ENCODE assay signal across 20 cellular contexts in genomic region chr1:244413736-244414135, GRCh38. TPM values are rescaled to one million over a fixed set of nuclear protein-coding genes. Genes with fewer than 3 reads are reported as not detected.
DNase-seq lines count a peak whose midpoint lies in the region; ATAC-seq and TF ChIP-seq lines count a peak whose summit lies in the region.
"Had no signal": no experiment of that assay in that cellular context is flagged by ENCODE, and none has a peak within 500 bp of the region (broad histone marks: within the 10 kb centered on the region; RNA-seq: fewer than 3 reads in every experiment).

No MANE protein-coding gene starts in this region.

- H3K4me1 ChIP-seq in neutrophil (ENCODE audit: control insufficient read depth in 1 of 2, insufficient read depth in 1 of 2, low read depth in 1 of 2, low read length in 1 of 2), result peaks cover 19 to 22% of the 10 kb centered on the region in 2 experiments

- DNase-seq in activated naive CD4-positive, alpha-beta T cell treated with anti-CD3 and anti-CD28 coated beads for 36 hours, result no peak
- no peak for DNase-seq in SHP77 treated with DMSO at 0.1 percent for 48 hours (lab: John Stamatoyannopoulos, UW)
- no peak for DNase-seq in amniotic stem cell (lab: John Stamatoyannopoulos, UW)
- DNase-seq: ACHN; CD4-positive, CD25-positive, alpha-beta regulatory T cell; DMS53; GOT3; NCI-H1417 treated with DMSO at 0.1 percent for 48 hours; NCI-H1930; NCI-H2171; NCI-H446; NCI-H69; NK-92 treated with Interleukin-12 subunit alpha and Interleukin-12 subunit beta, amount 100 ng/mL, for 24 hours had no signal

- no peaks in the 10 kb centered on the region for H3K9me3 ChIP-seq in neutrophil

- peak overlapping the region; percentile 43 for H3K27ac Mint-ChIP-seq in activated naive CD4-positive, alpha-beta T cell treated with anti-CD3 and anti-CD28 coated beads, Interleukin-2, amount 50 U/mL, for 24 hours
- no peak overlapping the region for H3K27ac Mint-ChIP-seq in activated naive CD4-positive, alpha-beta T cell treated with anti-CD3 and anti-CD28 coated beads for 36 hours
- peak overlapping the region; percentile 83 for H3K27ac Mint-ChIP-seq in activated T-helper 17 cell treated with anti-CD3 and anti-CD28 coated beads, Interleukin-2, amount 50 U/mL, for 72 hours
- H3K27ac Mint-ChIP-seq: B cell had no signal

- peaks cover 5% of the 10 kb centered on the region for H3K4me1 Mint-ChIP-seq in activated naive CD4-positive, alpha-beta T cell treated with anti-CD3 and anti-CD28 coated beads, Interleukin-2, amount 50 U/mL, for 24 hours
- peaks cover 4% of the 10 kb centered on the region for H3K4me1 Mint-ChIP-seq in activated naive CD4-positive, alpha-beta T cell treated with anti-CD3 and anti-CD28 coated beads for 36 hours (ENCODE audit: low read depth)
- peaks cover 15% of the 10 kb centered on the region for H3K4me1 Mint-ChIP-seq in activated T-helper 17 cell treated with anti-CD3 and anti-CD28 coated beads, Interleukin-2, amount 50 U/mL, for 72 hours
- H3K4me1 Mint-ChIP-seq: B cell had no signal

- H3K36me3 ChIP-seq in neutrophil, result peaks cover 73% of the 10 kb centered on the region

- H3K27me3 Mint-ChIP-seq in activated naive CD4-positive, alpha-beta T cell treated with anti-CD3 and anti-CD28 coated beads, Interleukin-2, amount 50 U/mL, for 24 hours, result no peaks in the 10 kb centered on the region
- no peaks in the 10 kb centered on the region for H3K27me3 Mint-ChIP-seq in activated naive CD4-positive, alpha-beta T cell treated with anti-CD3 and anti-CD28 coated beads for 36 hours (ENCODE audit: low read depth)
- H3K27me3 Mint-ChIP-seq in activated T-helper 17 cell treated with anti-CD3 and anti-CD28 coated beads, Interleukin-2, amount 50 U/mL, for 72 hours, result no peaks in the 10 kb centered on the region
- H3K27me3 Mint-ChIP-seq: B cell; CD4-positive, CD25-positive, alpha-beta regulatory T cell had no signal

- H3K27ac ChIP-seq in cingulate gyrus (ENCODE audit: low read depth, low read length), result peak overlapping the region; percentile 66
- peak overlapping the region; percentile 80 for H3K27ac ChIP-seq in neutrophil
- H3K27ac ChIP-seq: RWPE1 had no signal

- CTCF ChIA-PET in activated naive CD4-positive, alpha-beta T cell treated with anti-CD3 and anti-CD28 coated beads for 36 hours (lab: Charles Lee), result no interaction called here

- no peaks in the 10 kb centered on the region for H3K9me3 Mint-ChIP-seq in activated naive CD4-positive, alpha-beta T cell treated with anti-CD3 and anti-CD28 coated beads, Interleukin-2, amount 50 U/mL, for 24 hours
- H3K9me3 Mint-ChIP-seq in activated naive CD4-positive, alpha-beta T cell treated with anti-CD3 and anti-CD28 coated beads for 36 hours, result no peaks in the 10 kb centered on the region
- H3K9me3 Mint-ChIP-seq in activated T-helper 17 cell treated with anti-CD3 and anti-CD28 coated beads, Interleukin-2, amount 50 U/mL, for 72 hours, result no peaks in the 10 kb centered on the region
- H3K9me3 Mint-ChIP-seq: CD4-positive, CD25-positive, alpha-beta regulatory T cell had no signal

- no peak overlapping the region for H3K4me3 Mint-ChIP-seq in activated naive CD4-positive, alpha-beta T cell treated with anti-CD3 and anti-CD28 coated beads, Interleukin-2, amount 50 U/mL, for 24 hours
- no peak overlapping the region for H3K4me3 Mint-ChIP-seq in activated naive CD4-positive, alpha-beta T cell treated with anti-CD3 and anti-CD28 coated beads for 36 hours
- H3K4me3 Mint-ChIP-seq in activated T-helper 17 cell treated with anti-CD3 and anti-CD28 coated beads, Interleukin-2, amount 50 U/mL, for 72 hours, result no peak overlapping the region
- H3K4me3 Mint-ChIP-seq: B cell; CD4-positive, CD25-positive, alpha-beta regulatory T cell had no signal

- intact Hi-C loops in activated naive CD4-positive, alpha-beta T cell treated with anti-CD3 and anti-CD28 coated beads for 36 hours (cut with micrococcal nuclease), result no loop called here

- H3K4me3 ChIP-seq in neutrophil (ENCODE audit: low read depth in 1 of 2, low read length in 1 of 2), result no peak overlapping the region
- H3K4me3 ChIP-seq: K562 had no signal

- H3K27me3 ChIP-seq in neutrophil, result no peaks in the 10 kb centered on the region

- no peak for TF ChIP-seq CTCF in neutrophil (IDR thresholded peaks at IDR 0.05)

- peaks cover 51% of the 10 kb centered on the region for H3K36me3 Mint-ChIP-seq in activated naive CD4-positive, alpha-beta T cell treated with anti-CD3 and anti-CD28 coated beads, Interleukin-2, amount 50 U/mL, for 24 hours
- H3K36me3 Mint-ChIP-seq in activated naive CD4-positive, alpha-beta T cell treated with anti-CD3 and anti-CD28 coated beads for 36 hours (ENCODE audit: low read depth), result peaks cover 74% of the 10 kb centered on the region
- H3K36me3 Mint-ChIP-seq in activated T-helper 17 cell treated with anti-CD3 and anti-CD28 coated beads, Interleukin-2, amount 50 U/mL, for 72 hours (ENCODE audit: low read depth), result peaks cover 100% of the 10 kb centered on the region

- peak; percentile 82 for ATAC-seq in activated T-helper 17 cell treated with anti-CD3 and anti-CD28 coated beads, Interleukin-2, amount 50 U/mL, for 72 hours (replicated peaks)

RNA-seq across cellular contexts. Expression of gene ADSS2, which starts 38.0 kb away (rescaled TPM):
- total RNA-seq in activated naive CD4-positive, alpha-beta T cell treated with anti-CD3 and anti-CD28 coated beads for 36 hours, result 10 to 100 TPM; 45.9 to 47.3 TPM
- total RNA-seq in activated T-helper 17 cell treated with anti-CD3 and anti-CD28 coated beads, Interleukin-2, amount 50 U/mL, for 72 hours, result 10 to 100 TPM; 48.8 to 56.3 TPM

RNA-seq across cellular contexts. Expression of gene CATSPERE, which starts 47.3 kb away (rescaled TPM):
- total RNA-seq in activated naive CD4-positive, alpha-beta T cell treated with anti-CD3 and anti-CD28 coated beads for 36 hours, result under 1 TPM; 0.17 TPM
- total RNA-seq in activated T-helper 17 cell treated with anti-CD3 and anti-CD28 coated beads, Interleukin-2, amount 50 U/mL, for 72 hours, result under 1 TPM; 0.53 to 0.69 TPM
